12 cellular contexts compared by ENCODE assay signal in the genomic region with DNA sequence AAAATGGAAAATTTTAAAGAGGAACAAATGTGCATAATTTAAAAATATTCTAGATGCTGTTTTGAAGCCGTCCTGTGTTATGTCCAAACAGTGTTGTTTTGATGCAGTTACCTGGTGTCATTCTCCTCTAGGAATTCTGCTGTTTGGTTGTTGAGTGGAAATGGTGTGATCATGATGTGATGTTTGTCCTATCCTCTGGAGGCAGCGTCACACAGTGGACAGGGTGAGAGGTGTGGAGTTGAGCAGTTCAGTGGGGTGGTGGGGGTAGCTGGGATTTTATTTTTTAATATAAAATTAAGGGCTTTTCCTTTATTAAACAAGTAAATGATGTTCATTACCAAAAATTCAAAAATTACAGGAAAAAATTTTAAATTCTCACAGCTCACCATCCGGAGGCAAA. TPM values are rescaled to one million over a fixed set of nuclear protein-coding genes. Genes with fewer than 3 reads are reported as not detected.
A peak's percentile ranks its signal among the peaks of the same experiment; 100 is the strongest.
DNase-seq lines count a peak whose midpoint lies in the region; ATAC-seq, FAIRE-seq and TF ChIP-seq lines count a peak whose summit lies in the region.
"Had no signal": no experiment of that assay in that cellular context is flagged by ENCODE, and none has a peak within 500 bp of the region (broad histone marks: within the 10 kb centered on the region; RNA-seq: fewer than 3 reads in every experiment).

No MANE protein-coding gene starts in this region.

- H3K27ac Mint-ChIP-seq in Caco-2 (ENCODE audit: unreplicated experiment) (peak overlapping the region; percentile 68), Calu3 (ENCODE audit: unreplicated experiment) (no peak overlapping the region)

- TF ChIP-seq CTCF in Caco-2 (IDR thresholded peaks at IDR 0.05; ENCODE audit: insufficient read depth in 1 of 2, low read depth in 1 of 2, low read length in 1 of 2, severe bottlenecking in 1 of 2, unreplicated experiment in 1 of 2) (peak; percentile 48 to 53), ascending aorta (IDR thresholded peaks at IDR 0.05) (peak; percentile 6 to 58 (median 14)), HepG2 (CRISPR knock-in tag; IDR thresholded peaks at IDR 0.05) (0 out of 2 replicates have a peak, but pooled peaks have one; percentile 15), Calu3 (IDR thresholded peaks at IDR 0.05; ENCODE audit: unreplicated experiment) (no peak)

- DNase-seq in Caco-2: peak; percentile 56 to 58
- no peak for DNase-seq in ascending aorta (ENCODE audit: low spot score in 2 of 2)
- DNase-seq in HepG2 (ENCODE audit: low spot score): no peak
- no peak for DNase-seq in Calu3
- DNase-seq in frontal cortex (ENCODE audit: low spot score in 2 of 2): no peak
- DNase-seq in NCI-H1694 treated with DMSO at 0.1 percent for 48 hours (lab: John Stamatoyannopoulos, UW): no peak
- DNase-seq: activated T-cell treated with anti-CD3 and anti-CD28 coated beads, Interleukin-2, amount 50 U/mL, for 4 hours; kidney glomerular epithelial cell; NCI-H146 had no signal

- no peak for TF ChIP-seq RAD21 in HepG2 (CRISPR knock-in tag; IDR thresholded peaks at IDR 0.05)

- peak overlapping the region; percentile 64 for H3K4me3 Mint-ChIP-seq in Caco-2 (ENCODE audit: unreplicated experiment)
- no peak overlapping the region for H3K4me3 Mint-ChIP-seq in Calu3 (ENCODE audit: low read depth, unreplicated experiment)
- H3K4me3 Mint-ChIP-seq: activated T-cell treated with anti-CD3 and anti-CD28 coated beads, Interleukin-2, amount 50 U/mL, for 4 hours had no signal

- no peak overlapping the region for H3K9ac ChIP-seq in HepG2 (ENCODE audit: insufficient read depth, low read depth, low read length)

- no peak for TF ChIP-seq EP300 in HepG2 (IDR thresholded peaks at IDR 0.05; ENCODE audit: low read depth in 2 of 2, low read length in 2 of 2)
- TF ChIP-seq EP300 in HepG2 (CRISPR knock-in tag; IDR thresholded peaks at IDR 0.05; ENCODE audit: borderline replicate concordance): no peak

- no peak for FAIRE-seq in HepG2 (lab: Jason Lieb, UNC)
- no peak for FAIRE-seq in frontal cortex (lab: Jason Lieb, UNC)

- no peaks in the 10 kb centered on the region for H3K27me3 ChIP-seq in Caco-2 (replicated peaks; ENCODE audit: control insufficient read depth, insufficient read depth, low read length)
- H3K27me3 ChIP-seq in ascending aorta: no peaks in the 10 kb centered on the region
- H3K27me3 ChIP-seq in HepG2 (ENCODE audit: control insufficient read depth in 1 of 2, insufficient read depth in 2 of 2, low read length in 2 of 2): 0 out of 5 replicates have a peak, but pooled peaks cover 0 to 8% of the 10 kb centered on the region in 2 experiments

- H3K9me3 Mint-ChIP-seq in Caco-2 (ENCODE audit: unreplicated experiment): no peaks in the 10 kb centered on the region
- no peaks in the 10 kb centered on the region for H3K9me3 Mint-ChIP-seq in Calu3 (ENCODE audit: low read depth, unreplicated experiment)
- H3K9me3 Mint-ChIP-seq: activated T-cell treated with anti-CD3 and anti-CD28 coated beads, Interleukin-2, amount 50 U/mL, for 4 hours had no signal

- BruUV-seq in Caco-2 (replicated peaks; lab: Mats Ljungman, UMichigan) (no TSS peak), HepG2 (replicated peaks; lab: Mats Ljungman, UMichigan) (no TSS peak), Calu3 (replicated peaks; lab: Mats Ljungman, UMichigan) (no TSS peak)

- H3K27ac ChIP-seq in ascending aorta (peak overlapping the region; percentile 84 to 90), HepG2 (ENCODE audit: extremely low read length, insufficient read depth, low read length) (no peak overlapping the region)

- H3K79me2 ChIP-seq in HepG2 (ENCODE audit: insufficient read depth, low read length): no peaks in the 10 kb centered on the region

- no peak overlapping the region for H3K4me2 ChIP-seq in HepG2 (ENCODE audit: low read depth, low read length)

- intact Hi-C loops in Caco-2 (cut with micrococcal nuclease; ENCODE audit: unreplicated experiment): loop anchor here (1.0 kb wide), 1 partner anchor 224 kb away; no protein-coding TSS in a partner anchor
- intact Hi-C loops in ascending aorta (cut with DNase I): loop anchor here (5.0 kb wide), 1 partner anchor 87 kb away; no protein-coding TSS in a partner anchor
- intact Hi-C loops in HepG2 (cut with micrococcal nuclease; ENCODE audit: unreplicated experiment): no loop called here
- intact Hi-C loops in Calu3 (cut with micrococcal nuclease; ENCODE audit: unreplicated experiment): no loop called here

- TF ChIP-seq POLR2A in HepG2 (IDR thresholded peaks at IDR 0.05; ENCODE audit: insufficient read depth in 1 of 2, low read depth in 2 of 2, low read length in 2 of 2): no peak

- H3K4me1 Mint-ChIP-seq in Caco-2 (ENCODE audit: low read depth, unreplicated experiment) (peaks cover 26% of the 10 kb centered on the region), Calu3 (ENCODE audit: low read depth, unreplicated experiment) (peaks cover 11% of the 10 kb centered on the region)

- H4K20me1 ChIP-seq in HepG2 (ENCODE audit: insufficient read depth, low read length): no peaks in the 10 kb centered on the region

- H3K4me1 ChIP-seq in Caco-2 (peaks cover 11% of the 10 kb centered on the region), ascending aorta (peaks cover 4 to 68% of the 10 kb centered on the region in 2 donors), HepG2 (ENCODE audit: insufficient read depth, low read length) (no peaks in the 10 kb centered on the region)

- in situ Hi-C loops in HepG2 (cut with HindIII; ENCODE audit: extremely low pct_ligation_motif_present, low pct_unique_long_range_greater_than_20kb): no loop called here

- H3K9me3 ChIP-seq in Caco-2: no peaks in the 10 kb centered on the region
- no peaks in the 10 kb centered on the region for H3K9me3 ChIP-seq in ascending aorta
- H3K9me3 ChIP-seq in HepG2 (ENCODE audit: low read length): no peaks in the 10 kb centered on the region

- POLR2A ChIA-PET in Caco-2 (lab: Charles Lee): interaction anchor here (1.1 kb wide), 1 partner anchor 275 kb away, joined by 3 read pairs; the partner anchor contains the start of gene SNX24
- POLR2A ChIA-PET in HepG2 (lab: Yijun Ruan, JAX): no interaction called here

- H2AFZ ChIP-seq in HepG2 (ENCODE audit: low read length): no peak overlapping the region

- H3K27me3 Mint-ChIP-seq in Caco-2 (ENCODE audit: insufficient read depth, unreplicated experiment): no peaks in the 10 kb centered on the region
- no peaks in the 10 kb centered on the region for H3K27me3 Mint-ChIP-seq in Calu3 (ENCODE audit: unreplicated experiment)

- H3K36me3 Mint-ChIP-seq in Caco-2 (ENCODE audit: insufficient read depth, unreplicated experiment) (no peaks in the 10 kb centered on the region), Calu3 (ENCODE audit: insufficient read depth, unreplicated experiment) (no peaks in the 10 kb centered on the region)

- CTCF ChIA-PET in Caco-2 (lab: Charles Lee): interaction anchor here (1.0 to 1.8 kb wide), 3 partner anchors 17 to 604 kb away, joined by 3 to 8 read pairs (median 4); no protein-coding TSS in a partner anchor
- CTCF ChIA-PET in HepG2 (lab: Yijun Ruan, JAX; ENCODE audit: low intra/inter-chr PET ratio, low total read pairs): no interaction called here
- CTCF ChIA-PET in Calu3 (lab: Charles Lee): no interaction called here

- H3K36me3 ChIP-seq in Caco-2 (ENCODE audit: control insufficient read depth, insufficient read depth, low read length): no peaks in the 10 kb centered on the region
- no peaks in the 10 kb centered on the region for H3K36me3 ChIP-seq in ascending aorta
- no peaks in the 10 kb centered on the region for H3K36me3 ChIP-seq in HepG2 (replicated peaks in 1 of 2; ENCODE audit: control insufficient read depth in 1 of 2, insufficient read depth in 2 of 2, low read length in 2 of 2)

- 15% methylated on average over 3 of the region's 3 CpGs for WGBS in HepG2 (ENCODE audit: low lambda C conversion rate)

- no peak overlapping the region for H3K4me3 ChIP-seq in Caco-2 (ENCODE audit: low read depth, low read length)
- H3K4me3 ChIP-seq in ascending aorta: peak overlapping the region in 1 of 2 donors; percentile 23
- no peak overlapping the region for H3K4me3 ChIP-seq in HepG2 (replicated peaks in 1 of 3; ENCODE audit: insufficient read depth in 1 of 3, low read depth in 2 of 3, low read length in 3 of 3)

- ATAC-seq in HG03520 (IDR thresholded peaks at IDR 0.05; ENCODE audit: unreplicated experiment): peak; percentile 43
- peak; percentile 72 for ATAC-seq in HepG2
- ATAC-seq in GM21526 (IDR thresholded peaks at IDR 0.05; ENCODE audit: low FRiP score, unreplicated experiment): no peak
- ATAC-seq: activated T-cell treated with anti-CD3 and anti-CD28 coated beads, Interleukin-2, amount 50 U/mL, for 4 hours had no signal

TF ChIP-seq in HepG2, 621 proteins besides CTCF, POLR2A, EP300 and RAD21 (continues in another document):
- peak; percentile 42 for TF ChIP-seq STAG1 (CRISPR knock-in tag; IDR thresholded peaks at IDR 0.05)

RNA-seq across cellular contexts. Expression of gene PRDM6, which starts 31.2 kb away (rescaled TPM):
- total RNA-seq in Caco-2 (2022): 1.7 TPM in 2 replicates
- total RNA-seq in ascending aorta: 8.4 TPM
- total RNA-seq in HepG2 (2016; rRNA removed; fragmentation: Illumina TruSeq; extraction: Trizol): 0.02 and 0.10 TPM in 2 replicates
- total RNA-seq in HepG2 (2016; cell fraction: cytosol; rRNA removed; fragmentation: Illumina TruSeq; extraction: Trizol; ENCODE audit: low read depth): 0.09 TPM in 1 of 2 replicates, not detected in the other
- total RNA-seq in HepG2 (2016; cell fraction: insoluble cytoplasmic fraction; rRNA removed; fragmentation: Illumina TruSeq; extraction: Trizol): 0.19 and 0.26 TPM in 2 replicates
- 0.12 TPM in 1 of 2 replicates, not detected in the other for total RNA-seq in HepG2 (2016; cell fraction: membrane; rRNA removed; fragmentation: Illumina TruSeq; extraction: Trizol)
- total RNA-seq in HepG2 (2016; cell fraction: nucleus; rRNA removed; fragmentation: Illumina TruSeq; extraction: Trizol): 0.13 and 0.19 TPM in 2 replicates
- polyA plus RNA-seq in HepG2 (2011; rRNA removed): 0.30 and 0.74 TPM in 2 replicates
- polyA plus RNA-seq in HepG2 (2011; cell fraction: cytosol; rRNA removed): 0.09 and 0.17 TPM in 2 replicates
- polyA plus RNA-seq in HepG2 (2011; cell fraction: nucleus; rRNA removed): 1.6 and 2.0 TPM in 2 replicates
- 0.38 and 0.61 TPM in 2 replicates for polyA plus RNA-seq in HepG2 (2012)
- polyA plus RNA-seq in HepG2 (2016; cell fraction: cytosol; fragmentation: Illumina TruSeq; extraction: Trizol; ENCODE audit: low read depth): not detected in 2 replicates
- 0.13 TPM in 1 of 2 replicates, not detected in the other for polyA plus RNA-seq in HepG2 (2016; cell fraction: insoluble cytoplasmic fraction; fragmentation: Illumina TruSeq; extraction: Trizol; ENCODE audit: low read depth)
- polyA plus RNA-seq in HepG2 (2016; cell fraction: membrane; fragmentation: Illumina TruSeq; extraction: Trizol; ENCODE audit: low read depth): not detected in 2 replicates
- 0.29 and 1.7 TPM in 2 replicates for polyA plus RNA-seq in HepG2 (2016; cell fraction: nucleus; fragmentation: Illumina TruSeq; extraction: Trizol; ENCODE audit: insufficient read depth, low read depth)
- 0.08 and 0.47 TPM in 2 replicates for polyA minus RNA-seq in HepG2 (2011; rRNA and poly(A)+ RNA removed; ENCODE audit: low replicate concordance)
- not detected in 2 replicates for polyA minus RNA-seq in HepG2 (2011; cell fraction: cytosol; rRNA and poly(A)+ RNA removed)
- polyA minus RNA-seq in HepG2 (2011; cell fraction: nucleus; rRNA and poly(A)+ RNA removed): 0.37 and 0.39 TPM in 2 replicates
- total RNA-seq in Calu3 (2022): 0.17 and 1.6 TPM in 2 replicates
- 0.41 TPM for total RNA-seq in frontal cortex
- total RNA-seq: activated T-cell treated with anti-CD3 and anti-CD28 coated beads, Interleukin-2, amount 50 U/mL, for 4 hours; T-helper 2 cell treated with Interferon-gamma antibody and Interleukin-4, amounts not matched to agents 100 ng/mL and 5 ng/mL, for 36 hours had no signal

Comparison
In these comparisons a context has a peak if more than half of its experiments do, and no peak if none do; other contexts are left out.
1. DNase-seq: peak in Caco-2 (2 of 2); none in ascending aorta (0 of 2), HepG2 (single experiment), Calu3 (single experiment), frontal cortex (0 of 2) and NCI-H1694 treated with DMSO at 0.1 percent for 48 hours (single experiment).
2. intact Hi-C loops: an anchor here in Caco-2 (1.0 kb wide) and ascending aorta (5.0 kb wide); none called in HepG2 and Calu3.